Comparison of ENCODE assay signal across 9 cellular contexts in the genomic region with DNA sequence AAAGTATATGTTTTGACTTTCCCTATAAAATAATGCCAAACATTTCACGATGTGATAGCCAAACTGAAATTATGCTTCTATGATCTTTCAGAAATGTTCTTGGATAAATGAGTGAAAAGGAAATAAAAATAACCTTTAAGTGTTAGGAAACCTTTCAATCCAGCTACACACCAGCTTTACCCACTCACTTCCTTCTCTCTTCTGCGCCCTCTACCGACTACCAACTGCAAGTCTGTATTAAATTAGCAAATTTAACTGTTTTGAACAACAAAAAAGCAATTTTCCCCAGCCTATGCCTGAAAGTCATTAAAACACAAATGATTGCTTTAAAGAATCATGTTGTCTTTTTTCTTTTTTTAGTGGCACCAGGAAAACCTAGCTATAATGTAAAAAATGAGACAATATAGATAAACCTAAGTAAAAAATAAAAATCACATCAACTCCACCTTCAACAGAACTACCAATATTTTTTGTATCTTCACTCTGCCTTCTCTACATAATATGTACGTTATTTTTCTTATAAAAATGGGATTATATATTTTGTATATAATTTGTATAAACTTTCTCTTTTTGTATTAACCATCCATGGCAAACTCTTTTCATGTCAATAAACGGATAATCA. TPM values are rescaled to one million over a fixed set of nuclear protein-coding genes. Genes with fewer than 3 reads are reported as not detected.
DNase-seq lines count a peak whose midpoint lies in the region; ATAC-seq and TF ChIP-seq lines count a peak whose summit lies in the region.
"Had no signal": no experiment of that assay in that cellular context is flagged by ENCODE, and none has a peak within 500 bp of the region (broad histone marks: within the 10 kb centered on the region; RNA-seq: fewer than 3 reads in every experiment).

No MANE protein-coding gene starts in this region.

- peak in 2 of 3 donors; percentile 49 to 53 for ATAC-seq in natural killer cell
- no peak for ATAC-seq in natural killer cell treated with Interleukin-12 subunit alpha and Interleukin-12 subunit beta and Interleukin-15 and Interleukin-18, amount 100 ng/mL, for 72 hours
- peak; percentile 25 for ATAC-seq in activated T-helper 17 cell treated with anti-CD3 and anti-CD28 coated beads, Interleukin-2, amount 50 U/mL, for 72 hours (replicated peaks)

- no peak for TF ChIP-seq POLR2A in suprapubic skin (IDR thresholded peaks at IDR 0.05)

- no peaks in the 10 kb centered on the region for H3K27me3 ChIP-seq in hepatocyte
- H3K27me3 ChIP-seq in suprapubic skin, result no peaks in the 10 kb centered on the region

- H3K4me2 ChIP-seq in hepatocyte, result no peak overlapping the region

- H3K27ac ChIP-seq in hepatocyte (no peak overlapping the region), suprapubic skin (no peak overlapping the region)

- 31% methylated on average over 5 of the region's 5 CpGs for WGBS in hepatocyte (ENCODE audit: low lambda C conversion rate, missing lambda C conversion rate)
- WGBS in suprapubic skin, result 30% methylated on average over 5 of the region's 5 CpGs

- no peaks in the 10 kb centered on the region for H3K9me3 Mint-ChIP-seq in natural killer cell
- H3K9me3 Mint-ChIP-seq in natural killer cell treated with Interleukin-12 subunit alpha and Interleukin-12 subunit beta and Interleukin-15 and Interleukin-18, amount 100 ng/mL, for 72 hours, result no peaks in the 10 kb centered on the region
- no peaks in the 10 kb centered on the region for H3K9me3 Mint-ChIP-seq in activated T-helper 17 cell treated with anti-CD3 and anti-CD28 coated beads, Interleukin-2, amount 50 U/mL, for 72 hours
- H3K9me3 Mint-ChIP-seq: dendritic cell treated with granulocyte-macrophage colony-stimulating factor and Interleukin-4, amounts not matched to agents 40 ng/mL and 50 ng/mL, for 4 days had no signal

- DNase-seq in natural killer cell, result no peak
- DNase-seq in natural killer cell treated with Interleukin-12 subunit alpha and Interleukin-12 subunit beta and Interleukin-15 and Interleukin-18, amount 100 ng/mL, for 72 hours (ENCODE audit: low spot score), result no peak
- peak; percentile 15 for DNase-seq in NCI-H2171 (lab: John Stamatoyannopoulos, UW)
- peak; percentile 78 for DNase-seq in hepatocyte (ENCODE audit: low spot score)
- DNase-seq in suprapubic skin (ENCODE audit: low spot score in 2 of 2), result no peak
- DNase-seq in NCI-H2107 treated with DMSO at 0.1 percent for 48 hours (lab: John Stamatoyannopoulos, UW; ENCODE audit: unreplicated experiment), result no peak
- DNase-seq in activated CD8-positive, alpha-beta memory T cell treated with anti-CD3 and anti-CD28 coated beads for 24 hours, result no peak

- H3K9me3 ChIP-seq in hepatocyte (ENCODE audit: low read depth), result no peaks in the 10 kb centered on the region
- no peaks in the 10 kb centered on the region for H3K9me3 ChIP-seq in suprapubic skin

- H3K79me2 ChIP-seq in hepatocyte, result no peaks in the 10 kb centered on the region

- H3K4me1 Mint-ChIP-seq in natural killer cell, result no peaks in the 10 kb centered on the region
- peaks cover 0 to 10% of the 10 kb centered on the region in 2 donors for H3K4me1 Mint-ChIP-seq in natural killer cell treated with Interleukin-12 subunit alpha and Interleukin-12 subunit beta and Interleukin-15 and Interleukin-18, amount 100 ng/mL, for 72 hours (ENCODE audit: low read depth in 2 of 2)
- H3K4me1 Mint-ChIP-seq in activated T-helper 17 cell treated with anti-CD3 and anti-CD28 coated beads, Interleukin-2, amount 50 U/mL, for 72 hours, result peaks cover 19% of the 10 kb centered on the region

- intact Hi-C loops in natural killer cell (cut with micrococcal nuclease), result no loop called here

- H3K4me3 ChIP-seq in hepatocyte, result no peak overlapping the region
- H3K4me3 ChIP-seq in suprapubic skin, result no peak overlapping the region

- no peaks in the 10 kb centered on the region for H3K36me3 ChIP-seq in hepatocyte (replicated peaks; ENCODE audit: insufficient read depth, low read depth)
- no peaks in the 10 kb centered on the region for H3K36me3 ChIP-seq in suprapubic skin

- peaks cover 13% of the 10 kb centered on the region in 2 donors for H3K27me3 Mint-ChIP-seq in natural killer cell (ENCODE audit: low read depth in 2 of 2)
- H3K27me3 Mint-ChIP-seq in natural killer cell treated with Interleukin-12 subunit alpha and Interleukin-12 subunit beta and Interleukin-15 and Interleukin-18, amount 100 ng/mL, for 72 hours, result peaks cover 29 to 36% of the 10 kb centered on the region in 2 donors
- H3K27me3 Mint-ChIP-seq in activated T-helper 17 cell treated with anti-CD3 and anti-CD28 coated beads, Interleukin-2, amount 50 U/mL, for 72 hours, result peaks cover 20% of the 10 kb centered on the region

- H3K36me3 Mint-ChIP-seq in natural killer cell, result no peaks in the 10 kb centered on the region
- H3K36me3 Mint-ChIP-seq in natural killer cell treated with Interleukin-12 subunit alpha and Interleukin-12 subunit beta and Interleukin-15 and Interleukin-18, amount 100 ng/mL, for 72 hours, result no peaks in the 10 kb centered on the region
- H3K36me3 Mint-ChIP-seq in activated T-helper 17 cell treated with anti-CD3 and anti-CD28 coated beads, Interleukin-2, amount 50 U/mL, for 72 hours (ENCODE audit: low read depth), result no peaks in the 10 kb centered on the region

- H3K9me2 ChIP-seq in hepatocyte (replicated peaks; ENCODE audit: insufficient read depth), result no peaks in the 10 kb centered on the region

- no peaks in the 10 kb centered on the region for H4K20me1 ChIP-seq in hepatocyte (ENCODE audit: insufficient read depth, poor library complexity, severe bottlenecking)

- no peak overlapping the region for H2AFZ ChIP-seq in hepatocyte

- TF ChIP-seq CTCF in natural killer cell (IDR thresholded peaks at IDR 0.05), result peak; percentile 71
- peak; percentile 69 for TF ChIP-seq CTCF in hepatocyte (IDR thresholded peaks at IDR 0.05; ENCODE audit: poor library complexity)
- peak; percentile 38 to 68 for TF ChIP-seq CTCF in suprapubic skin (IDR thresholded peaks at IDR 0.05)

- H3K4me1 ChIP-seq in hepatocyte (ENCODE audit: insufficient read depth) (peaks cover 22% of the 10 kb centered on the region), suprapubic skin (peaks cover 40% of the 10 kb centered on the region)

- H3K4me3 Mint-ChIP-seq in natural killer cell, result no peak overlapping the region
- no peak overlapping the region for H3K4me3 Mint-ChIP-seq in natural killer cell treated with Interleukin-12 subunit alpha and Interleukin-12 subunit beta and Interleukin-15 and Interleukin-18, amount 100 ng/mL, for 72 hours
- H3K4me3 Mint-ChIP-seq in activated T-helper 17 cell treated with anti-CD3 and anti-CD28 coated beads, Interleukin-2, amount 50 U/mL, for 72 hours, result peak overlapping the region; percentile 71
- H3K4me3 Mint-ChIP-seq: dendritic cell treated with granulocyte-macrophage colony-stimulating factor and Interleukin-4, amounts not matched to agents 40 ng/mL and 50 ng/mL, for 4 days had no signal

- no peak for TF ChIP-seq EP300 in suprapubic skin (IDR thresholded peaks at IDR 0.05)

- H3K27ac Mint-ChIP-seq in natural killer cell, result no peak overlapping the region
- no peak overlapping the region for H3K27ac Mint-ChIP-seq in natural killer cell treated with Interleukin-12 subunit alpha and Interleukin-12 subunit beta and Interleukin-15 and Interleukin-18, amount 100 ng/mL, for 72 hours
- H3K27ac Mint-ChIP-seq in activated T-helper 17 cell treated with anti-CD3 and anti-CD28 coated beads, Interleukin-2, amount 50 U/mL, for 72 hours, result no peak overlapping the region
- H3K27ac Mint-ChIP-seq: dendritic cell treated with granulocyte-macrophage colony-stimulating factor and Interleukin-4, amounts not matched to agents 40 ng/mL and 50 ng/mL, for 4 days had no signal

RNA-seq across cellular contexts. Expression of gene TMEM100, which starts 13.2 kb away (rescaled TPM):
- total RNA-seq in natural killer cell, result not detected
- total RNA-seq in natural killer cell treated with Interleukin-12 subunit alpha and Interleukin-12 subunit beta and Interleukin-15 and Interleukin-18, amount 100 ng/mL, for 72 hours, result not detected
- not detected for total RNA-seq in activated T-helper 17 cell treated with anti-CD3 and anti-CD28 coated beads, Interleukin-2, amount 50 U/mL, for 72 hours
- 15.3 and 18.5 TPM in 2 replicates for total RNA-seq in hepatocyte
- 5.8 and 9.3 TPM in 2 replicates for polyA plus RNA-seq in hepatocyte
- 1 to 10 TPM; 1.7 to 2.9 (median 2.4) TPM for total RNA-seq in suprapubic skin

RNA-seq across cellular contexts. Expression of gene PCTP, which starts 15.0 kb away (rescaled TPM):
- total RNA-seq in natural killer cell (1 to 10 TPM; 6.3 to 9.5 (median 9.2) TPM), hepatocyte (35.4 and 36.4 TPM in 2 replicates), suprapubic skin (10 to 100 TPM in 3 of 4 donors, 1 to 10 TPM in 1; 6.4 to 17.4 (median 11.2) TPM)
- 10 to 100 TPM; 10.5 to 19.8 TPM for total RNA-seq in natural killer cell treated with Interleukin-12 subunit alpha and Interleukin-12 subunit beta and Interleukin-15 and Interleukin-18, amount 100 ng/mL, for 72 hours
- 10 to 100 TPM; 12.8 to 14.7 TPM for total RNA-seq in activated T-helper 17 cell treated with anti-CD3 and anti-CD28 coated beads, Interleukin-2, amount 50 U/mL, for 72 hours
- 22.7 and 24.3 TPM in 2 replicates for polyA plus RNA-seq in hepatocyte

Comparison
In these comparisons a context has a peak if more than half of its experiments do, and no peak if none do; other contexts are left out.
1. ATAC-seq: peak in natural killer cell (2 of 3) and activated T-helper 17 cell treated with anti-CD3 and anti-CD28 coated beads, Interleukin-2, amount 50 U/mL, for 72 hours (single experiment); none in natural killer cell treated with Interleukin-12 subunit alpha and Interleukin-12 subunit beta and Interleukin-15 and Interleukin-18, amount 100 ng/mL, for 72 hours (0 of 2).
2. DNase-seq: peak in NCI-H2171 (single experiment) and hepatocyte (single experiment); none in natural killer cell (single experiment), natural killer cell treated with Interleukin-12 subunit alpha and Interleukin-12 subunit beta and Interleukin-15 and Interleukin-18, amount 100 ng/mL, for 72 hours (single experiment), suprapubic skin (0 of 2), NCI-H2107 treated with DMSO at 0.1 percent for 48 hours (single experiment) and activated CD8-positive, alpha-beta memory T cell treated with anti-CD3 and anti-CD28 coated beads for 24 hours (single experiment).
3. Peak in every context shown above with its lines, with median percentiles within 50 percentile points of each other: CTCF ChIP-seq.